1 cellular context compared by ENCODE assay signal in genomic region chr22:49783926-49784629, GRCh38.
TF ChIP-seq lines count a peak whose summit lies in the region.

No MANE protein-coding gene starts in this region.

TF ChIP-seq in H1, 55 proteins besides CTCF, POLR2A, EP300 and RAD21:
- TF ChIP-seq KDM4A (IDR thresholded peaks at IDR 0.05; ENCODE audit: low read depth, low read length, severe bottlenecking) (no peak), TBP (IDR thresholded peaks at IDR 0.05; ENCODE audit: low read depth, low read length) (no peak), GABPA (IDR thresholded peaks at IDR 0.05; ENCODE audit: borderline replicate concordance, insufficient read depth, low read length) (no peak), USF2 (IDR thresholded peaks at IDR 0.05; ENCODE audit: low read length) (no peak), RBBP5 (IDR thresholded peaks at IDR 0.05; ENCODE audit: borderline replicate concordance, low read depth, low read length) (no peak), POLR2AphosphoS5 (IDR thresholded peaks at IDR 0.05; ENCODE audit: low read depth, low read length) (no peak), CHD7 (IDR thresholded peaks at IDR 0.05; ENCODE audit: insufficient replicate concordance, low read length) (no peak), SP2 (IDR thresholded peaks at IDR 0.05; ENCODE audit: low read length) (no peak), TEAD4 (IDR thresholded peaks at IDR 0.05; ENCODE audit: low read depth, low read length) (no peak), MAX (IDR thresholded peaks at IDR 0.05) (no peak), POU5F1 (IDR thresholded peaks at IDR 0.05; ENCODE audit: low read depth, low read length) (no peak), SRF (IDR thresholded peaks at IDR 0.05; ENCODE audit: low read depth, low read length) (no peak), CEBPB (IDR thresholded peaks at IDR 0.05; ENCODE audit: low read depth, low read length) (no peak), SP4 (IDR thresholded peaks at IDR 0.05; ENCODE audit: low read length) (no peak), TAF7 (optimal IDR thresholded peaks at IDR 0.05; ENCODE audit: borderline replicate concordance, low read depth, low read length) (no peak), MAFK (IDR thresholded peaks at IDR 0.05; ENCODE audit: low read depth, low read length) (no peak), KDM1A (IDR thresholded peaks at IDR 0.05; ENCODE audit: borderline replicate concordance, low read length) (no peak), KDM5A (IDR thresholded peaks at IDR 0.05; ENCODE audit: low read length) (no peak), BRCA1 (IDR thresholded peaks at IDR 0.05; ENCODE audit: low read depth, low read length) (no peak)
